16 cellular contexts compared by ENCODE assay signal in genomic region chr11:115996125-115996807, GRCh38.
DNase-seq lines count a peak whose midpoint lies in the region; ATAC-seq and TF ChIP-seq lines count a peak whose summit lies in the region.
"Had no signal": no experiment of that assay in that cellular context is flagged by ENCODE, and none has a peak within 500 bp of the region (broad histone marks: within the 10 kb centered on the region; RNA-seq: fewer than 3 reads in every experiment).

No MANE protein-coding gene starts in this region.

- 87 to 95% methylated on average over 5 of the region's 5 CpGs for WGBS in thyroid gland, 2 donors

- TF ChIP-seq CTCF in GM12864 (IDR thresholded peaks at IDR 0.05; ENCODE audit: low read depth, low read length, missing control alignments) (no peak), thyroid gland (IDR thresholded peaks at IDR 0.05) (no peak)

- no peak overlapping the region for H3K4me3 ChIP-seq in GM12864 (ENCODE audit: low read depth, low read length)
- no peak overlapping the region for H3K4me3 ChIP-seq in thyroid gland (replicated peaks in 1 of 3)
- H3K4me3 ChIP-seq: A549, MG63 had no signal

- DNase-seq in GM12864 (ENCODE audit: low read depth) (peak; percentile 78), thyroid gland (no peak), nucleus accumbens (lab: John Stamatoyannopoulos, UW) (no peak), NCI-H2227 (lab: John Stamatoyannopoulos, UW; ENCODE audit: unreplicated experiment) (no peak)
- DNase-seq in activated T-helper 1 cell treated with anti-CD3 and anti-CD28 coated beads, Interleukin-12 subunit alpha, Interleukin-12 subunit beta, Interleukin-2, Interleukin-4 antibody, amounts not matched to agents 30 ng/mL and 10 ng/mL and 1 ng/mL, durations not matched to agents 14 hours and 24 hours and 36 hours (ENCODE audit: low spot score) = no peak
- DNase-seq: DND-41, kidney glomerular epithelial cell, MG63, NCI-H748 treated with DMSO at 0.1 percent for 48 hours, SW 1271 had no signal

- no peaks in the 10 kb centered on the region for H3K9me3 ChIP-seq in thyroid gland
- H3K9me3 ChIP-seq: A549, MG63 had no signal

- no peak overlapping the region for H3K27ac ChIP-seq in thyroid gland
- H3K27ac ChIP-seq: A549 had no signal

- H3K36me3 ChIP-seq in thyroid gland = no peaks in the 10 kb centered on the region
- H3K36me3 ChIP-seq: MG63 had no signal

- H3K4me3 Mint-ChIP-seq in activated T-helper 1 cell treated with anti-CD3 and anti-CD28 coated beads, Interleukin-12 subunit alpha, Interleukin-12 subunit beta, Interleukin-2, Interleukin-4 antibody, amounts not matched to agents 30 ng/mL and 10 ng/mL and 1 ng/mL, durations not matched to agents 14 hours and 24 hours and 36 hours = no peak overlapping the region
- H3K4me3 Mint-ChIP-seq: activated naive CD8-positive, alpha-beta T cell had no signal

- H3K27ac Mint-ChIP-seq in activated T-helper 1 cell treated with anti-CD3 and anti-CD28 coated beads, Interleukin-12 subunit alpha, Interleukin-12 subunit beta, Interleukin-2, Interleukin-4 antibody, amounts not matched to agents 30 ng/mL and 10 ng/mL and 1 ng/mL, durations not matched to agents 14 hours and 24 hours and 36 hours = no peak overlapping the region
- H3K27ac Mint-ChIP-seq: activated naive CD8-positive, alpha-beta T cell had no signal

- H3K36me3 Mint-ChIP-seq in activated T-helper 1 cell treated with anti-CD3 and anti-CD28 coated beads, Interleukin-12 subunit alpha, Interleukin-12 subunit beta, Interleukin-2, Interleukin-4 antibody, amounts not matched to agents 30 ng/mL and 10 ng/mL and 1 ng/mL, durations not matched to agents 14 hours and 24 hours and 36 hours (ENCODE audit: low read depth) = no peaks in the 10 kb centered on the region
- H3K36me3 Mint-ChIP-seq: activated naive CD8-positive, alpha-beta T cell had no signal

- intact Hi-C loops in thyroid gland (cut with DNase I) = no loop called here
- intact Hi-C loops in activated T-helper 1 cell treated with anti-CD3 and anti-CD28 coated beads, Interleukin-12 subunit alpha, Interleukin-12 subunit beta, Interleukin-2, Interleukin-4 antibody, amounts not matched to agents 30 ng/mL and 10 ng/mL and 1 ng/mL, durations not matched to agents 14 hours and 24 hours and 36 hours (cut with micrococcal nuclease) = no loop called here

- H3K9me3 Mint-ChIP-seq in activated T-helper 1 cell treated with anti-CD3 and anti-CD28 coated beads, Interleukin-12 subunit alpha, Interleukin-12 subunit beta, Interleukin-2, Interleukin-4 antibody, amounts not matched to agents 30 ng/mL and 10 ng/mL and 1 ng/mL, durations not matched to agents 14 hours and 24 hours and 36 hours = no peaks in the 10 kb centered on the region

- ATAC-seq in GM19351 (IDR thresholded peaks at IDR 0.05; ENCODE audit: unreplicated experiment) (peak; percentile 99), HG02678 (IDR thresholded peaks at IDR 0.05; ENCODE audit: unreplicated experiment) (peak; percentile 99), HG03432 (IDR thresholded peaks at IDR 0.05; ENCODE audit: unreplicated experiment) (peak; percentile 98)
- ATAC-seq: A549, HCT116 had no signal

- H3K27me3 Mint-ChIP-seq in activated T-helper 1 cell treated with anti-CD3 and anti-CD28 coated beads, Interleukin-12 subunit alpha, Interleukin-12 subunit beta, Interleukin-2, Interleukin-4 antibody, amounts not matched to agents 30 ng/mL and 10 ng/mL and 1 ng/mL, durations not matched to agents 14 hours and 24 hours and 36 hours (ENCODE audit: insufficient read depth) = peaks cover 1% of the 10 kb centered on the region

- TF ChIP-seq POLR2A in thyroid gland (IDR thresholded peaks at IDR 0.05) = no peak

- H3K4me1 Mint-ChIP-seq in activated T-helper 1 cell treated with anti-CD3 and anti-CD28 coated beads, Interleukin-12 subunit alpha, Interleukin-12 subunit beta, Interleukin-2, Interleukin-4 antibody, amounts not matched to agents 30 ng/mL and 10 ng/mL and 1 ng/mL, durations not matched to agents 14 hours and 24 hours and 36 hours (ENCODE audit: low read depth) = no peaks in the 10 kb centered on the region

- H3K4me1 ChIP-seq in thyroid gland = no peaks in the 10 kb centered on the region
- H3K4me1 ChIP-seq: A549 had no signal

- H3K27me3 ChIP-seq in thyroid gland = no peaks in the 10 kb centered on the region
- H3K27me3 ChIP-seq: MG63 had no signal
